ENCODE assay signal across 1 cellular context in the genomic region with DNA sequence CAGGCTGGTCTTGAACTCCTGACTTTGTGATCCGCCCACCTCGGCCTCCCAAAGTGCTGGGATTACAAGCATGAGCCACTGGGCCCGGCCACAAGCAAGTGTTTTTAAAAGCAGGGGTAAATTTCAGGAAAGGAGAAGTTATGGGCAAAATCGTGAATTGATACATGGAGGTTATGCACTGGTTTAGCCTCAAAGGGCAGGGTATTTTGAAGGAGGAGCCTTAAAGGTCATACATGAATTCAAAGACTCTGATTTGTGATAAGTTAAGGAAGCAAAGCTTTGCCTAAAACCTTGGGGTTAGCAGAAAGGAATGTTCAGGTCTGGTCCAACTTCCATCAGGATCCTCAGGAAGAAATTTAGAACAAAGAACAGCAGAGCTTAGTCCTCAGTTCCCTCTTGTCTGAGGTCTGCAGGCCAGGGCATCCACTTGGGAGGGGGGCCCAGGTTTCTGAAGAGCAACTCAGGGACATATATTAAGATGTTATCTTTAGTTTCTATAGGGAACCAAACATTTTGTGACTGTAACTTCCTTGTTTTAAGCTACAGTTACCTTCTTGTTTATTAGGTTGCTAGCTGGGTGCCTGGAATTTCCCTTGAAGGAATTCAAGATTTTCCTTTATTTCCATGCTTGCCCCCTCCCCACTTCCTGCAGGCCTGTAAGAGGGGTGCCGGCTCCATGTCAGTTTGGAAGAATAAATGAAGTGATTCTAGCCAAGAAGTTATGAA.
TF ChIP-seq lines count a peak whose summit lies in the region.

No MANE protein-coding gene starts in this region.

TF ChIP-seq in K562, 482 proteins besides CTCF, POLR2A, EP300 and RAD21 (continues in another document):
- no peak for TF ChIP-seq U2AF1 (optimal IDR thresholded peaks at IDR 0.05; ENCODE audit: low read depth, low read length)
- peak; percentile 62 for TF ChIP-seq MEIS2 (IDR thresholded peaks at IDR 0.05; ENCODE audit: partially characterized antibody)
- peak; percentile 68 for TF ChIP-seq ELF1 (tag; IDR thresholded peaks at IDR 0.05)
- TF ChIP-seq ZNF696 (CRISPR knock-in tag; conservative IDR thresholded peaks at IDR 0.05), result no peak
- no peak for TF ChIP-seq ZNF274 (IDR thresholded peaks at IDR 0.05; ENCODE audit: borderline replicate concordance, low read depth, low read length)
- TF ChIP-seq, protein P1, sequence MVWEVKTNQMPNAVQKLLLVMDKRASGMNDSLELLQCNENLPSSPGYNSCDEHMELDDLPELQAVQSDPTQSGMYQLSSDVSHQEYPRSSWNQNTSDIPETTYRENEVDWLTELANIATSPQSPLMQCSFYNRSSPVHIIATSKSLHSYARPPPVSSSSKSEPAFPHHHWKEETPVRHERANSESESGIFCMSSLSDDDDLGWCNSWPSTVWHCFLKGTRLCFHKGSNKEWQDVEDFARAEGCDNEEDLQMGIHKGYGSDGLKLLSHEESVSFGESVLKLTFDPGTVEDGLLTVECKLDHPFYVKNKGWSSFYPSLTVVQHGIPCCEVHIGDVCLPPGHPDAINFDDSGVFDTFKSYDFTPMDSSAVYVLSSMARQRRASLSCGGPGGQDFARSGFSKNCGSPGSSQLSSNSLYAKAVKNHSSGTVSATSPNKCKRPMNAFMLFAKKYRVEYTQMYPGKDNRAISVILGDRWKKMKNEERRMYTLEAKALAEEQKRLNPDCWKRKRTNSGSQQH (CRISPR knock-in tag; IDR thresholded peaks at IDR 0.05), result no peak
- TF ChIP-seq ESRRA (IDR thresholded peaks at IDR 0.05; ENCODE audit: borderline replicate concordance, low read depth), result no peak
- TF ChIP-seq RBM39 (optimal IDR thresholded peaks at IDR 0.05; ENCODE audit: low read depth, low read length), result no peak
- TF ChIP-seq E4F1 (CRISPR knock-in tag; IDR thresholded peaks at IDR 0.05; ENCODE audit: borderline replicate concordance), result no peak
- no peak for TF ChIP-seq MTF1 (CRISPR knock-in tag; IDR thresholded peaks at IDR 0.05; ENCODE audit: borderline replicate concordance)
- TF ChIP-seq, protein P2, sequence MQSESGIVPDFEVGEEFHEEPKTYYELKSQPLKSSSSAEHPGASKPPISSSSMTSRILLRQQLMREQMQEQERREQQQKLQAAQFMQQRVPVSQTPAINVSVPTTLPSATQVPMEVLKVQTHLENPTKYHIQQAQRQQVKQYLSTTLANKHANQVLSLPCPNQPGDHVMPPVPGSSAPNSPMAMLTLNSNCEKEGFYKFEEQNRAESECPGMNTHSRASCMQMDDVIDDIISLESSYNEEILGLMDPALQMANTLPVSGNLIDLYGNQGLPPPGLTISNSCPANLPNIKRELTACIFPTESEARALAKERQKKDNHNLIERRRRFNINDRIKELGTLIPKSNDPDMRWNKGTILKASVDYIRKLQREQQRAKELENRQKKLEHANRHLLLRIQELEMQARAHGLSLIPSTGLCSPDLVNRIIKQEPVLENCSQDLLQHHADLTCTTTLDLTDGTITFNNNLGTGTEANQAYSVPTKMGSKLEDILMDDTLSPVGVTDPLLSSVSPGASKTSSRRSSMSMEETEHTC (IDR thresholded peaks at IDR 0.05), result no peak
- peak; percentile 35; the same call in 1 of the 2 replicates for TF ChIP-seq VEZF1 (CRISPR knock-in tag; IDR thresholded peaks at IDR 0.05)
- TF ChIP-seq CREB1 (IDR thresholded peaks at IDR 0.05), result no peak
- no peak for TF ChIP-seq CREB1 (CRISPR knock-in tag; IDR thresholded peaks at IDR 0.05)
- TF ChIP-seq, protein P3, sequence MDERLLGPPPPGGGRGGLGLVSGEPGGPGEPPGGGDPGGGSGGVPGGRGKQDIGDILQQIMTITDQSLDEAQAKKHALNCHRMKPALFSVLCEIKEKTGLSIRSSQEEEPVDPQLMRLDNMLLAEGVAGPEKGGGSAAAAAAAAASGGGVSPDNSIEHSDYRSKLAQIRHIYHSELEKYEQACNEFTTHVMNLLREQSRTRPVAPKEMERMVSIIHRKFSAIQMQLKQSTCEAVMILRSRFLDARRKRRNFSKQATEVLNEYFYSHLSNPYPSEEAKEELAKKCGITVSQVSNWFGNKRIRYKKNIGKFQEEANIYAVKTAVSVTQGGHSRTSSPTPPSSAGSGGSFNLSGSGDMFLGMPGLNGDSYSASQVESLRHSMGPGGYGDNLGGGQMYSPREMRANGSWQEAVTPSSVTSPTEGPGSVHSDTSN (CRISPR knock-in tag; IDR thresholded peaks at IDR 0.05; ENCODE audit: low read depth), result no peak
- TF ChIP-seq, protein P3 (tag; conservative IDR thresholded peaks at IDR 0.05; ENCODE audit: low read depth), result peak; percentile 55
- TF ChIP-seq TSHZ1 (CRISPR knock-in tag; IDR thresholded peaks at IDR 0.05), result no peak
- peak; percentile 98 for TF ChIP-seq FOXJ2 (tag; IDR thresholded peaks at IDR 0.05)
- TF ChIP-seq EGR1 (conservative IDR thresholded peaks at IDR 0.05), result 0 out of 2 replicates have a peak, but pooled peaks have one; percentile 8
- TF ChIP-seq ZNF766 (CRISPR knock-in tag; conservative IDR thresholded peaks at IDR 0.05), result peak; percentile 63; the same call in 1 of the 2 replicates
- TF ChIP-seq TAF15 (IDR thresholded peaks at IDR 0.05; ENCODE audit: low read depth, low read length), result no peak
- no peak for TF ChIP-seq FOXK2 (conservative IDR thresholded peaks at IDR 0.05 in 1 of 2, IDR thresholded peaks at IDR 0.05 in 1 of 2; ENCODE audit: low read depth in 2 of 2)
- no peak for TF ChIP-seq GABPB2 (CRISPR knock-in tag; conservative IDR thresholded peaks at IDR 0.05)
- TF ChIP-seq CTBP1 (IDR thresholded peaks at IDR 0.05; ENCODE audit: borderline replicate concordance), result 0 out of 2 replicates have a peak, but pooled peaks have one; percentile 24
- peak; percentile 25 to 50; a peak in 1 of 4 replicates for TF ChIP-seq HDAC1 (IDR thresholded peaks at IDR 0.05)
- TF ChIP-seq, protein P4, sequence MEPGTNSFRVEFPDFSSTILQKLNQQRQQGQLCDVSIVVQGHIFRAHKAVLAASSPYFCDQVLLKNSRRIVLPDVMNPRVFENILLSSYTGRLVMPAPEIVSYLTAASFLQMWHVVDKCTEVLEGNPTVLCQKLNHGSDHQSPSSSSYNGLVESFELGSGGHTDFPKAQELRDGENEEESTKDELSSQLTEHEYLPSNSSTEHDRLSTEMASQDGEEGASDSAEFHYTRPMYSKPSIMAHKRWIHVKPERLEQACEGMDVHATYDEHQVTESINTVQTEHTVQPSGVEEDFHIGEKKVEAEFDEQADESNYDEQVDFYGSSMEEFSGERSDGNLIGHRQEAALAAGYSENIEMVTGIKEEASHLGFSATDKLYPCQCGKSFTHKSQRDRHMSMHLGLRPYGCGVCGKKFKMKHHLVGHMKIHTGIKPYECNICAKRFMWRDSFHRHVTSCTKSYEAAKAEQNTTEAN (CRISPR knock-in tag; IDR thresholded peaks at IDR 0.05), result 0 out of 2 replicates have a peak, but pooled peaks have one; percentile 51
- no peak for TF ChIP-seq HEY1 (CRISPR knock-in tag; IDR thresholded peaks at IDR 0.05; ENCODE audit: borderline replicate concordance)
- peak; percentile 82 to 87 for TF ChIP-seq KDM1A (IDR thresholded peaks at IDR 0.05)
- no peak for TF ChIP-seq HINFP (tag; conservative IDR thresholded peaks at IDR 0.05; ENCODE audit: low read depth)
- TF ChIP-seq SIRT6 (IDR thresholded peaks at IDR 0.05; ENCODE audit: low read depth, low read length), result no peak
- no peak for TF ChIP-seq HNRNPL (IDR thresholded peaks at IDR 0.05; ENCODE audit: low read depth, low read length)
- TF ChIP-seq SREBF1 (IDR thresholded peaks at IDR 0.05; ENCODE audit: borderline replicate concordance, low read depth, low read length), result no peak
- TF ChIP-seq RFX1 (IDR thresholded peaks at IDR 0.05), result peak; percentile 47
- peak; percentile 35 to 60; a peak in 2 of 4 replicates for TF ChIP-seq RCOR1 (IDR thresholded peaks at IDR 0.05; ENCODE audit: borderline replicate concordance in 1 of 2, low read depth in 2 of 2, low read length in 2 of 2)
